Comparison of ENCODE assay signal across 1 cellular context in the genomic region with DNA sequence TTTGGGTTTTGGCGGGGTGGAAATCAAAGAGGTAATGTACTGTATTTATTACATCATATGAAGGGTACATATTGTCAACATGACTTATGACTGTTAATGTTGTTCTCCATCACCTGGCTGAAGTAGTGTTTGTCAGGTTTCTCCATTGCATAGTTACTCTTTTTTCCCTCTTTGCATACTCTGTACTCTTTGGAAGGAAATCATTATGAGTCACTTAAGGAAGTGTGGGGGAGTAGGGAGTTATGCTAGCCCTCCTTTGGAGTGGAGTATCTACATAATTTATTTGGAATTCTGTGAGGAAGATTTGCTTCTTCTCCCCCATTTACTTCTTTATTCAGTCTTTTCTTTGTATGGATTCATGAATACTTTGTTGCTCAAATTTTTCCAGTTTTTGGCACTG.
TF ChIP-seq lines count a peak whose summit lies in the region.

No MANE protein-coding gene starts in this region.

TF ChIP-seq in H1, 55 proteins besides CTCF, POLR2A, EP300 and RAD21 (continued from another document):
- TF ChIP-seq, protein P1, sequence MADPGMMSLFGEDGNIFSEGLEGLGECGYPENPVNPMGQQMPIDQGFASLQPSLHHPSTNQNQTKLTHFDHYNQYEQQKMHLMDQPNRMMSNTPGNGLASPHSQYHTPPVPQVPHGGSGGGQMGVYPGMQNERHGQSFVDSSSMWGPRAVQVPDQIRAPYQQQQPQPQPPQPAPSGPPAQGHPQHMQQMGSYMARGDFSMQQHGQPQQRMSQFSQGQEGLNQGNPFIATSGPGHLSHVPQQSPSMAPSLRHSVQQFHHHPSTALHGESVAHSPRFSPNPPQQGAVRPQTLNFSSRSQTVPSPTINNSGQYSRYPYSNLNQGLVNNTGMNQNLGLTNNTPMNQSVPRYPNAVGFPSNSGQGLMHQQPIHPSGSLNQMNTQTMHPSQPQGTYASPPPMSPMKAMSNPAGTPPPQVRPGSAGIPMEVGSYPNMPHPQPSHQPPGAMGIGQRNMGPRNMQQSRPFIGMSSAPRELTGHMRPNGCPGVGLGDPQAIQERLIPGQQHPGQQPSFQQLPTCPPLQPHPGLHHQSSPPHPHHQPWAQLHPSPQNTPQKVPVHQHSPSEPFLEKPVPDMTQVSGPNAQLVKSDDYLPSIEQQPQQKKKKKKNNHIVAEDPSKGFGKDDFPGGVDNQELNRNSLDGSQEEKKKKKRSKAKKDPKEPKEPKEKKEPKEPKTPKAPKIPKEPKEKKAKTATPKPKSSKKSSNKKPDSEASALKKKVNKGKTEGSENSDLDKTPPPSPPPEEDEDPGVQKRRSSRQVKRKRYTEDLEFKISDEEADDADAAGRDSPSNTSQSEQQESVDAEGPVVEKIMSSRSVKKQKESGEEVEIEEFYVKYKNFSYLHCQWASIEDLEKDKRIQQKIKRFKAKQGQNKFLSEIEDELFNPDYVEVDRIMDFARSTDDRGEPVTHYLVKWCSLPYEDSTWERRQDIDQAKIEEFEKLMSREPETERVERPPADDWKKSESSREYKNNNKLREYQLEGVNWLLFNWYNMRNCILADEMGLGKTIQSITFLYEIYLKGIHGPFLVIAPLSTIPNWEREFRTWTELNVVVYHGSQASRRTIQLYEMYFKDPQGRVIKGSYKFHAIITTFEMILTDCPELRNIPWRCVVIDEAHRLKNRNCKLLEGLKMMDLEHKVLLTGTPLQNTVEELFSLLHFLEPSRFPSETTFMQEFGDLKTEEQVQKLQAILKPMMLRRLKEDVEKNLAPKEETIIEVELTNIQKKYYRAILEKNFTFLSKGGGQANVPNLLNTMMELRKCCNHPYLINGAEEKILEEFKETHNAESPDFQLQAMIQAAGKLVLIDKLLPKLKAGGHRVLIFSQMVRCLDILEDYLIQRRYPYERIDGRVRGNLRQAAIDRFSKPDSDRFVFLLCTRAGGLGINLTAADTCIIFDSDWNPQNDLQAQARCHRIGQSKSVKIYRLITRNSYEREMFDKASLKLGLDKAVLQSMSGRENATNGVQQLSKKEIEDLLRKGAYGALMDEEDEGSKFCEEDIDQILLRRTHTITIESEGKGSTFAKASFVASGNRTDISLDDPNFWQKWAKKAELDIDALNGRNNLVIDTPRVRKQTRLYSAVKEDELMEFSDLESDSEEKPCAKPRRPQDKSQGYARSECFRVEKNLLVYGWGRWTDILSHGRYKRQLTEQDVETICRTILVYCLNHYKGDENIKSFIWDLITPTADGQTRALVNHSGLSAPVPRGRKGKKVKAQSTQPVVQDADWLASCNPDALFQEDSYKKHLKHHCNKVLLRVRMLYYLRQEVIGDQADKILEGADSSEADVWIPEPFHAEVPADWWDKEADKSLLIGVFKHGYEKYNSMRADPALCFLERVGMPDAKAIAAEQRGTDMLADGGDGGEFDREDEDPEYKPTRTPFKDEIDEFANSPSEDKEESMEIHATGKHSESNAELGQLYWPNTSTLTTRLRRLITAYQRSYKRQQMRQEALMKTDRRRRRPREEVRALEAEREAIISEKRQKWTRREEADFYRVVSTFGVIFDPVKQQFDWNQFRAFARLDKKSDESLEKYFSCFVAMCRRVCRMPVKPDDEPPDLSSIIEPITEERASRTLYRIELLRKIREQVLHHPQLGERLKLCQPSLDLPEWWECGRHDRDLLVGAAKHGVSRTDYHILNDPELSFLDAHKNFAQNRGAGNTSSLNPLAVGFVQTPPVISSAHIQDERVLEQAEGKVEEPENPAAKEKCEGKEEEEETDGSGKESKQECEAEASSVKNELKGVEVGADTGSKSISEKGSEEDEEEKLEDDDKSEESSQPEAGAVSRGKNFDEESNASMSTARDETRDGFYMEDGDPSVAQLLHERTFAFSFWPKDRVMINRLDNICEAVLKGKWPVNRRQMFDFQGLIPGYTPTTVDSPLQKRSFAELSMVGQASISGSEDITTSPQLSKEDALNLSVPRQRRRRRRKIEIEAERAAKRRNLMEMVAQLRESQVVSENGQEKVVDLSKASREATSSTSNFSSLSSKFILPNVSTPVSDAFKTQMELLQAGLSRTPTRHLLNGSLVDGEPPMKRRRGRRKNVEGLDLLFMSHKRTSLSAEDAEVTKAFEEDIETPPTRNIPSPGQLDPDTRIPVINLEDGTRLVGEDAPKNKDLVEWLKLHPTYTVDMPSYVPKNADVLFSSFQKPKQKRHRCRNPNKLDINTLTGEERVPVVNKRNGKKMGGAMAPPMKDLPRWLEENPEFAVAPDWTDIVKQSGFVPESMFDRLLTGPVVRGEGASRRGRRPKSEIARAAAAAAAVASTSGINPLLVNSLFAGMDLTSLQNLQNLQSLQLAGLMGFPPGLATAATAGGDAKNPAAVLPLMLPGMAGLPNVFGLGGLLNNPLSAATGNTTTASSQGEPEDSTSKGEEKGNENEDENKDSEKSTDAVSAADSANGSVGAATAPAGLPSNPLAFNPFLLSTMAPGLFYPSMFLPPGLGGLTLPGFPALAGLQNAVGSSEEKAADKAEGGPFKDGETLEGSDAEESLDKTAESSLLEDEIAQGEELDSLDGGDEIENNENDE (IDR thresholded peaks at IDR 0.05; ENCODE audit: insufficient replicate concordance, low read length), result no peak
- TF ChIP-seq PHF8 (conservative IDR thresholded peaks at IDR 0.05; ENCODE audit: low read depth, low read length) (no peak), BRCA1 (IDR thresholded peaks at IDR 0.05; ENCODE audit: low read depth, low read length) (no peak), RFX5 (IDR thresholded peaks at IDR 0.05; ENCODE audit: borderline replicate concordance, low read depth, low read length) (no peak), RXRA (IDR thresholded peaks at IDR 0.05; ENCODE audit: insufficient read depth, low read depth, low read length) (no peak), SIRT6 (IDR thresholded peaks at IDR 0.05; ENCODE audit: low read length) (no peak), TEAD4 (IDR thresholded peaks at IDR 0.05; ENCODE audit: low read depth, low read length) (no peak), CHD2 (IDR thresholded peaks at IDR 0.05; ENCODE audit: low read length) (no peak), TAF7 (optimal IDR thresholded peaks at IDR 0.05; ENCODE audit: borderline replicate concordance, low read depth, low read length) (no peak)
